Comparison of ENCODE assay signal across 13 cellular contexts in genomic region chr2:195049372-195050031, GRCh38.
DNase-seq lines count a peak whose midpoint lies in the region; ATAC-seq and TF ChIP-seq lines count a peak whose summit lies in the region.
"Had no signal": no experiment of that assay in that cellular context is flagged by ENCODE, and none has a peak within 500 bp of the region (broad histone marks: within the 10 kb centered on the region; RNA-seq: fewer than 3 reads in every experiment).

No MANE protein-coding gene starts in this region.

- H3K27ac Mint-ChIP-seq in activated naive CD4-positive, alpha-beta T cell treated with anti-CD3 and anti-CD28 coated beads, Interleukin-2, amount 50 U/mL, for 72 hours = no peak overlapping the region
- H3K27ac Mint-ChIP-seq in stimulated activated naive CD8-positive, alpha-beta T cell treated with anti-CD3 and anti-CD28 coated beads, Interleukin-15, amount 100 ng/mL, for 72 hours = no peak overlapping the region
- no peak overlapping the region for H3K27ac Mint-ChIP-seq in osteocyte (ENCODE audit: unreplicated experiment)

- TF ChIP-seq CTCF in mucosa of descending colon (IDR thresholded peaks at IDR 0.05) = no peak
- TF ChIP-seq CTCF in osteocyte (IDR thresholded peaks at IDR 0.05) = no peak

- DNase-seq in activated naive CD4-positive, alpha-beta T cell treated with anti-CD3 and anti-CD28 coated beads, Interleukin-2, amount 50 U/mL, for 72 hours (ENCODE audit: low spot score in 2 of 2) = no peak
- no peak for DNase-seq in activated naive CD4-positive, alpha-beta T cell treated with anti-CD3 and anti-CD28 coated beads, Interleukin-2, amount 50 U/mL, for 16 hours
- DNase-seq in HPDE6-E6E7 (ENCODE audit: extremely low spot score) (peak; percentile 28), mucosa of descending colon (no peak), sciatic nerve (ENCODE audit: low spot score) (no peak), osteocyte (ENCODE audit: extremely low spot score, unreplicated experiment) (no peak)
- DNase-seq in stimulated activated naive CD8-positive, alpha-beta T cell treated with anti-CD3 and anti-CD28 coated beads, Interleukin-15, amount 100 ng/mL, for 72 hours = no peak
- DNase-seq: activated CD4-positive, alpha-beta T cell treated with anti-CD3 and anti-CD28 coated beads, Interleukin-2, amount 50 U/mL, for 48 hours; glutamatergic neuron; SHP77 treated with DMSO at 0.1 percent for 48 hours; stomach had no signal

- H3K4me1 ChIP-seq in mucosa of descending colon (ENCODE audit: low read depth) = no peaks in the 10 kb centered on the region
- H3K4me1 ChIP-seq: stomach had no signal

- no peaks in the 10 kb centered on the region for H3K27me3 Mint-ChIP-seq in stimulated activated naive CD8-positive, alpha-beta T cell treated with anti-CD3 and anti-CD28 coated beads, Interleukin-15, amount 100 ng/mL, for 72 hours
- peaks cover under 1% of the 10 kb centered on the region for H3K27me3 Mint-ChIP-seq in osteocyte (ENCODE audit: unreplicated experiment)

- no peak overlapping the region for H3K4me3 Mint-ChIP-seq in stimulated activated naive CD8-positive, alpha-beta T cell treated with anti-CD3 and anti-CD28 coated beads, Interleukin-15, amount 100 ng/mL, for 72 hours
- H3K4me3 Mint-ChIP-seq in osteocyte (ENCODE audit: unreplicated experiment) = no peak overlapping the region

- H3K4me3 ChIP-seq in mucosa of descending colon = no peak overlapping the region
- H3K4me3 ChIP-seq: cardiac muscle cell, stomach had no signal

- no peaks in the 10 kb centered on the region for H3K4me1 Mint-ChIP-seq in stimulated activated naive CD8-positive, alpha-beta T cell treated with anti-CD3 and anti-CD28 coated beads, Interleukin-15, amount 100 ng/mL, for 72 hours
- no peaks in the 10 kb centered on the region for H3K4me1 Mint-ChIP-seq in osteocyte (ENCODE audit: unreplicated experiment)

- H3K9me3 Mint-ChIP-seq in activated naive CD4-positive, alpha-beta T cell treated with anti-CD3 and anti-CD28 coated beads, Interleukin-2, amount 50 U/mL, for 72 hours = no peaks in the 10 kb centered on the region
- H3K9me3 Mint-ChIP-seq in stimulated activated naive CD8-positive, alpha-beta T cell treated with anti-CD3 and anti-CD28 coated beads, Interleukin-15, amount 100 ng/mL, for 72 hours = peaks cover 0 to 6% of the 10 kb centered on the region in 2 donors
- H3K9me3 Mint-ChIP-seq in osteocyte (ENCODE audit: unreplicated experiment) = no peaks in the 10 kb centered on the region

- no peaks in the 10 kb centered on the region for H3K9me3 ChIP-seq in mucosa of descending colon
- H3K9me3 ChIP-seq: stomach had no signal

- H3K36me3 ChIP-seq in mucosa of descending colon (ENCODE audit: low read depth) = no peaks in the 10 kb centered on the region
- H3K36me3 ChIP-seq: cardiac muscle cell, stomach had no signal

- peak; percentile 70 to 86 for ATAC-seq in activated naive CD4-positive, alpha-beta T cell treated with anti-CD3 and anti-CD28 coated beads, Interleukin-2, amount 50 U/mL, for 72 hours
- ATAC-seq in HG02840 (IDR thresholded peaks at IDR 0.05; ENCODE audit: low FRiP score, unreplicated experiment) (peak; percentile 90), mucosa of descending colon (no peak), sciatic nerve (no peak)
- peak; percentile 81 for ATAC-seq in stimulated activated naive CD8-positive, alpha-beta T cell treated with anti-CD3 and anti-CD28 coated beads, Interleukin-15, amount 100 ng/mL, for 72 hours

- H3K36me3 Mint-ChIP-seq in activated naive CD4-positive, alpha-beta T cell treated with anti-CD3 and anti-CD28 coated beads, Interleukin-2, amount 50 U/mL, for 72 hours = no peaks in the 10 kb centered on the region
- H3K36me3 Mint-ChIP-seq in osteocyte (ENCODE audit: unreplicated experiment) = no peaks in the 10 kb centered on the region

- intact Hi-C loops in mucosa of descending colon (cut with DNase I, micrococcal nuclease) = no loop called here
- intact Hi-C loops in sciatic nerve (cut with DNase I) = no loop called here

Comparison
In these comparisons a context has a peak if more than half of its experiments do, and no peak if none do; other contexts are left out.
1. ATAC-seq: peak in activated naive CD4-positive, alpha-beta T cell treated with anti-CD3 and anti-CD28 coated beads, Interleukin-2, amount 50 U/mL, for 72 hours (2 of 2), HG02840 (single experiment) and stimulated activated naive CD8-positive, alpha-beta T cell treated with anti-CD3 and anti-CD28 coated beads, Interleukin-15, amount 100 ng/mL, for 72 hours (single experiment); none in mucosa of descending colon (single experiment) and sciatic nerve (single experiment).